In genomic region chr6:53793318-53793975, GRCh38 we compare ENCODE assay signal across 8 cellular contexts. TPM values are rescaled to one million over a fixed set of nuclear protein-coding genes. Genes with fewer than 3 reads are reported as not detected.
DNase-seq lines count a peak whose midpoint lies in the region; ATAC-seq and TF ChIP-seq lines count a peak whose summit lies in the region.

No MANE protein-coding gene starts in this region.

- no peaks in the 10 kb centered on the region for H3K27me3 ChIP-seq in effector memory CD4-positive, alpha-beta T cell (replicated peaks; ENCODE audit: control insufficient read depth, insufficient read depth, low read length, poor library complexity, severe bottlenecking)
- H3K27me3 ChIP-seq in mesenchymal stem cell (ENCODE audit: control insufficient read depth in 1 of 2, insufficient read depth in 1 of 2, low read length in 2 of 2) (peaks cover 0 to 10% of the 10 kb centered on the region in 2 experiments), stomach (no peaks in the 10 kb centered on the region)

- H2BK5ac ChIP-seq in mesenchymal stem cell (ENCODE audit: low read depth, low read length, poor library complexity, severe bottlenecking): no peak overlapping the region

- H2BK12ac ChIP-seq in mesenchymal stem cell (ENCODE audit: low read length in 2 of 2): no peak overlapping the region

- H3K4me3 ChIP-seq in effector memory CD4-positive, alpha-beta T cell (ENCODE audit: insufficient read depth, low read depth, low read length, poor library complexity, severe bottlenecking): peak overlapping the region; percentile 92
- H3K4me3 ChIP-seq in mesenchymal stem cell (ENCODE audit: insufficient read depth in 1 of 2, low read depth in 1 of 2, low read length in 2 of 2) (peak overlapping the region; percentile 87 to 91), stomach (peak overlapping the region; percentile 76 to 94 (median 88))

- peak overlapping the region; percentile 77 for H3K4me2 ChIP-seq in mesenchymal stem cell (ENCODE audit: low read length, poor library complexity, severe bottlenecking)

- no peaks in the 10 kb centered on the region for H3K36me3 ChIP-seq in effector memory CD4-positive, alpha-beta T cell (ENCODE audit: control insufficient read depth, insufficient read depth, low read length)
- H3K36me3 ChIP-seq in mesenchymal stem cell (ENCODE audit: control insufficient read depth in 1 of 2, insufficient read depth in 2 of 2, low read depth in 1 of 2, low read length in 2 of 2): no peaks in the 10 kb centered on the region
- H3K36me3 ChIP-seq in stomach: no peaks in the 10 kb centered on the region

- peak overlapping the region; percentile 89 for H3K9ac ChIP-seq in mesenchymal stem cell (ENCODE audit: low read length)

- no peak overlapping the region for H3K27ac ChIP-seq in effector memory CD4-positive, alpha-beta T cell (ENCODE audit: insufficient read depth, low read length, poor library complexity, severe bottlenecking)
- H3K27ac ChIP-seq in mesenchymal stem cell (ENCODE audit: low read length, poor library complexity, severe bottlenecking) (peak overlapping the region; percentile 84), stomach (peak overlapping the region; percentile 86 to 91 (median 90))

- TF ChIP-seq EP300 in stomach (IDR thresholded peaks at IDR 0.05): no peak

- peaks cover 18% of the 10 kb centered on the region for H3K79me1 ChIP-seq in mesenchymal stem cell (replicated peaks; ENCODE audit: low read length, poor library complexity, severe bottlenecking)

- H4K91ac ChIP-seq in mesenchymal stem cell (ENCODE audit: low read length): no peak overlapping the region

- no peak for TF ChIP-seq CTCF in stomach (IDR thresholded peaks at IDR 0.05)

- ATAC-seq in HG02571 (IDR thresholded peaks at IDR 0.05; ENCODE audit: unreplicated experiment) (peak; percentile 24), GM19035 (IDR thresholded peaks at IDR 0.05; ENCODE audit: unreplicated experiment) (no peak)

- H2BK120ac ChIP-seq in mesenchymal stem cell (ENCODE audit: low read depth, low read length): no peak overlapping the region

- H3K23ac ChIP-seq in mesenchymal stem cell (ENCODE audit: low read length in 2 of 2): no peak overlapping the region

- peak; percentile 89 for DNase-seq in DMS79 treated with DMSO at 0.1 percent for 48 hours (lab: John Stamatoyannopoulos, UW)
- peak; percentile 71 for DNase-seq in NCI-H2171 (lab: John Stamatoyannopoulos, UW)
- peak; percentile 22 to 27 for DNase-seq in activated CD4-positive, alpha-beta T cell treated with anti-CD3 and anti-CD28 coated beads for 4 hours
- DNase-seq in effector memory CD4-positive, alpha-beta T cell: peak in 1 of 3 donors; percentile 9
- DNase-seq in mesenchymal stem cell: peak; percentile 68
- DNase-seq in stomach: peak; percentile 80

- no peak overlapping the region for H2AFZ ChIP-seq in mesenchymal stem cell (ENCODE audit: low read depth, low read length)

- H3K14ac ChIP-seq in mesenchymal stem cell (ENCODE audit: low read length in 2 of 2): no peak overlapping the region

- no peak overlapping the region for H2AK5ac ChIP-seq in mesenchymal stem cell (ENCODE audit: low read length, severe bottlenecking)

- no peak for TF ChIP-seq POLR2A in stomach (IDR thresholded peaks at IDR 0.05)

- WGBS in mesenchymal stem cell: 2% methylated on average over 16 of the region's 16 CpGs
- WGBS in stomach, 5 donors: 0 to 2% (median 1%) methylated on average over 16 of the region's 16 CpGs

- peaks cover 2% of the 10 kb centered on the region for H3K9me3 ChIP-seq in effector memory CD4-positive, alpha-beta T cell (ENCODE audit: control insufficient read depth, low read length)
- H3K9me3 ChIP-seq in mesenchymal stem cell (ENCODE audit: control insufficient read depth, low read length) (peaks cover 16% of the 10 kb centered on the region), stomach (peaks cover 0 to 7% (median 6%) of the 10 kb centered on the region in 4 donors)

- H3K4ac ChIP-seq in mesenchymal stem cell (ENCODE audit: low read depth in 1 of 2, low read length in 2 of 2): no peak overlapping the region

- peak overlapping the region in 1 of 2 experiments; percentile 61 for H3K18ac ChIP-seq in mesenchymal stem cell (ENCODE audit: low read depth in 1 of 2, low read length in 2 of 2)

- H4K8ac ChIP-seq in mesenchymal stem cell (ENCODE audit: low read length): no peak overlapping the region

- H3K4me1 ChIP-seq in effector memory CD4-positive, alpha-beta T cell (ENCODE audit: control insufficient read depth, insufficient read depth, low read length, poor library complexity, severe bottlenecking): peaks cover 13% of the 10 kb centered on the region
- H3K4me1 ChIP-seq in mesenchymal stem cell (ENCODE audit: control insufficient read depth, insufficient read depth, low read depth, low read length) (peaks cover 7% of the 10 kb centered on the region), stomach (peaks cover 14 to 43% (median 35%) of the 10 kb centered on the region in 4 donors)

- intact Hi-C loops in stomach (cut with DNase I; ENCODE audit: low total_unique reads): loop anchor here (10.0 kb wide), 1 partner anchor 161 kb away; no protein-coding TSS in a partner anchor

- H2BK15ac ChIP-seq in mesenchymal stem cell (ENCODE audit: low read depth, poor library complexity, severe bottlenecking): no peak overlapping the region

RNA-seq across cellular contexts. Expression of gene LRRC1, which starts 1.4 kb away (rescaled TPM):
- polyA plus RNA-seq in mesenchymal stem cell (2013, experiment 1 of 2): 3.4 TPM
- 3.2 TPM for polyA plus RNA-seq in mesenchymal stem cell (2013, experiment 2 of 2)
- 10 to 100 TPM in 3 of 5 donors, 1 to 10 TPM in 2; 2.9 to 50.4 (median 35.1) TPM for total RNA-seq in stomach
- 10 to 100 TPM in 2 of 3 donors, 1 to 10 TPM in 1; 6.7 to 12.2 (median 12.2) TPM for polyA plus RNA-seq in stomach
